Comparison of ENCODE assay signal across 9 cellular contexts in genomic region chr16:27322858-27323780, GRCh38. TPM values are rescaled to one million over a fixed set of nuclear protein-coding genes. Genes with fewer than 3 reads are reported as not detected.
DNase-seq lines count a peak whose midpoint lies in the region; ATAC-seq, FAIRE-seq and TF ChIP-seq lines count a peak whose summit lies in the region.
"Had no signal": no experiment of that assay in that cellular context is flagged by ENCODE, and none has a peak within 500 bp of the region (broad histone marks: within the 10 kb centered on the region; RNA-seq: fewer than 3 reads in every experiment).

No MANE protein-coding gene starts in this region.

- TF ChIP-seq CTCF in K562 (IDR thresholded peaks at IDR 0.05 in 2 of 3, conservative IDR thresholded peaks at IDR 0.05 in 1 of 3; ENCODE audit: insufficient read depth in 2 of 3, low read depth in 1 of 3, low read length in 3 of 3) (no peak), upper lobe of left lung (IDR thresholded peaks at IDR 0.05) (no peak), progenitor cell of endocrine pancreas (IDR thresholded peaks at IDR 0.05; ENCODE audit: unreplicated experiment) (no peak)

- in situ Hi-C loops in K562 (cut with MboI) = no loop called here

- no TSS peak for BruUV-seq in K562 (replicated peaks; lab: Mats Ljungman, UMichigan)

- H3K4ac ChIP-seq in mesenchymal stem cell (ENCODE audit: low read depth in 1 of 2, low read length in 2 of 2) = peak overlapping the region in 1 of 2 experiments; percentile 67

- intact Hi-C loops in K562 (cut with micrococcal nuclease) = no loop called here

- WGBS in K562 (ENCODE audit: insufficient coverage, low coverage, missing lambda C conversion rate) = 15% methylated on average over 9 of the region's 9 CpGs
- WGBS in mesenchymal stem cell = 91% methylated on average over 8 of the region's 9 CpGs
- 84 to 90% methylated on average over 9 of the region's 9 CpGs for WGBS in upper lobe of left lung, 2 donors

- no peak overlapping the region for H2BK5ac ChIP-seq in mesenchymal stem cell (ENCODE audit: low read depth, low read length, poor library complexity, severe bottlenecking)

- no peak for TF ChIP-seq POLR2A in K562 (conservative IDR thresholded peaks at IDR 0.05)
- TF ChIP-seq POLR2A in upper lobe of left lung (IDR thresholded peaks at IDR 0.05) = no peak

- peak overlapping the region; percentile 97 for H3K27ac Mint-ChIP-seq in activated naive CD4-positive, alpha-beta T cell treated with anti-CD3 and anti-CD28 coated beads, Interleukin-2, amount 50 U/mL, for 24 hours
- no peak overlapping the region for H3K27ac Mint-ChIP-seq in progenitor cell of endocrine pancreas
- H3K27ac Mint-ChIP-seq in stimulated activated memory B cell treated with anti-CD40 and anti-IgM and Interleukin-4, amounts not matched to agents 10 μg/mL and 1 μg/mL and 100 μg/mL, for 72 hours = no peak overlapping the region

- peaks cover 25% of the 10 kb centered on the region for H3K36me3 Mint-ChIP-seq in activated naive CD4-positive, alpha-beta T cell treated with anti-CD3 and anti-CD28 coated beads, Interleukin-2, amount 50 U/mL, for 24 hours
- no peaks in the 10 kb centered on the region for H3K36me3 Mint-ChIP-seq in progenitor cell of endocrine pancreas (ENCODE audit: insufficient read depth)
- H3K36me3 Mint-ChIP-seq in stimulated activated memory B cell treated with anti-CD40 and anti-IgM and Interleukin-4, amounts not matched to agents 10 μg/mL and 1 μg/mL and 100 μg/mL, for 72 hours = peaks cover 56% of the 10 kb centered on the region

- H3K9ac ChIP-seq in K562 (ENCODE audit: insufficient read depth in 1 of 2, low read depth in 2 of 2, low read length in 2 of 2) (no peak overlapping the region), mesenchymal stem cell (ENCODE audit: low read length) (no peak overlapping the region)

- H2BK120ac ChIP-seq in mesenchymal stem cell (ENCODE audit: low read depth, low read length) = no peak overlapping the region

- no peak for FAIRE-seq in K562 (lab: Jason Lieb, UNC)

- 0 out of 2 replicates have a peak, but pooled peaks cover 4% of the 10 kb centered on the region for H4K20me1 ChIP-seq in K562 (replicated peaks; ENCODE audit: control insufficient read depth, insufficient read depth, low read length)

- DNase-seq in activated naive CD4-positive, alpha-beta T cell treated with anti-CD3 and anti-CD28 coated beads, Interleukin-2, amount 50 U/mL, for 16 hours = no peak
- DNase-seq in K562 (ENCODE audit: extremely low read depth in 1 of 4, low spot score in 3 of 4) (no peak), mesenchymal stem cell (no peak), upper lobe of left lung (no peak), progenitor cell of endocrine pancreas (ENCODE audit: low spot score, unreplicated experiment) (no peak)
- DNase-seq: NCI-H524 treated with DMSO at 0.1 percent for 48 hours had no signal

- H3K4me3 Mint-ChIP-seq in activated naive CD4-positive, alpha-beta T cell treated with anti-CD3 and anti-CD28 coated beads, Interleukin-2, amount 50 U/mL, for 24 hours = peak overlapping the region; percentile 71
- H3K4me3 Mint-ChIP-seq in progenitor cell of endocrine pancreas (ENCODE audit: low read depth) = no peak overlapping the region
- H3K4me3 Mint-ChIP-seq in stimulated activated memory B cell treated with anti-CD40 and anti-IgM and Interleukin-4, amounts not matched to agents 10 μg/mL and 1 μg/mL and 100 μg/mL, for 72 hours = no peak overlapping the region

- TF ChIP-seq EP300 in K562 (IDR thresholded peaks at IDR 0.05; ENCODE audit: low read length) (no peak), upper lobe of left lung (IDR thresholded peaks at IDR 0.05) (no peak)

- no peak overlapping the region for H3K4me3 ChIP-seq in K562
- no peak overlapping the region for H3K4me3 ChIP-seq in mesenchymal stem cell (ENCODE audit: insufficient read depth in 1 of 2, low read depth in 1 of 2, low read length in 2 of 2)
- no peak overlapping the region for H3K4me3 ChIP-seq in upper lobe of left lung

- peak overlapping the region in 1 of 2 experiments; percentile 36 for H3K14ac ChIP-seq in mesenchymal stem cell (ENCODE audit: low read length in 2 of 2)

- H3K27ac ChIP-seq in K562 (ENCODE audit: extremely low read depth, low read depth, low read length) (no peak overlapping the region), mesenchymal stem cell (ENCODE audit: low read length, poor library complexity, severe bottlenecking) (no peak overlapping the region), upper lobe of left lung (peak overlapping the region; percentile 35 to 100 (median 96))

- H3K23ac ChIP-seq in mesenchymal stem cell (ENCODE audit: low read length in 2 of 2) = peak overlapping the region in 1 of 2 experiments; percentile 18

- H3K4me1 ChIP-seq in K562 (replicated peaks in 1 of 2; ENCODE audit: control insufficient read depth in 2 of 2, insufficient read depth in 2 of 2, low read length in 2 of 2) = no peaks in the 10 kb centered on the region
- H3K4me1 ChIP-seq in mesenchymal stem cell (ENCODE audit: control insufficient read depth, insufficient read depth, low read depth, low read length) = peaks cover 35% of the 10 kb centered on the region
- peaks cover 96 to 100% (median 98%) of the 10 kb centered on the region in 4 donors for H3K4me1 ChIP-seq in upper lobe of left lung

- H3K4me1 Mint-ChIP-seq in activated naive CD4-positive, alpha-beta T cell treated with anti-CD3 and anti-CD28 coated beads, Interleukin-2, amount 50 U/mL, for 24 hours = peaks cover 88% of the 10 kb centered on the region
- H3K4me1 Mint-ChIP-seq in progenitor cell of endocrine pancreas (ENCODE audit: low read depth) = peaks cover 12% of the 10 kb centered on the region
- peaks cover 82% of the 10 kb centered on the region for H3K4me1 Mint-ChIP-seq in stimulated activated memory B cell treated with anti-CD40 and anti-IgM and Interleukin-4, amounts not matched to agents 10 μg/mL and 1 μg/mL and 100 μg/mL, for 72 hours

- H3K27me3 Mint-ChIP-seq in activated naive CD4-positive, alpha-beta T cell treated with anti-CD3 and anti-CD28 coated beads, Interleukin-2, amount 50 U/mL, for 24 hours = no peaks in the 10 kb centered on the region
- H3K27me3 Mint-ChIP-seq in progenitor cell of endocrine pancreas = no peaks in the 10 kb centered on the region
- H3K27me3 Mint-ChIP-seq in stimulated activated memory B cell treated with anti-CD40 and anti-IgM and Interleukin-4, amounts not matched to agents 10 μg/mL and 1 μg/mL and 100 μg/mL, for 72 hours = no peaks in the 10 kb centered on the region

- no peak for TF ChIP-seq RAD21 in K562 (CRISPR knock-in tag; conservative IDR thresholded peaks at IDR 0.05 in 1 of 2, IDR thresholded peaks at IDR 0.05 in 1 of 2)

- POLR2A ChIA-PET in K562 (lab: Yijun Ruan, JAX) = interaction anchor here (0.8 to 2.8 kb wide), 2 partner anchors 17 to 18 kb away, joined by 4 to 18 read pairs; no protein-coding TSS in a partner anchor

- H2AFZ ChIP-seq in K562 (ENCODE audit: low read depth, low read length) (no peak overlapping the region), mesenchymal stem cell (ENCODE audit: low read depth, low read length) (no peak overlapping the region)

- no peaks in the 10 kb centered on the region for H3K9me1 ChIP-seq in K562 (ENCODE audit: control insufficient read depth, insufficient read depth, low read length)

- CTCF ChIA-PET in K562 (lab: Yijun Ruan, JAX; ENCODE audit: low intra/inter-chr PET ratio) = interaction anchor here (0.6 kb wide), 1 partner anchor 236 kb away, joined by 3 read pairs; no protein-coding TSS in a partner anchor

- H3K79me1 ChIP-seq in mesenchymal stem cell (replicated peaks; ENCODE audit: low read length, poor library complexity, severe bottlenecking) = peaks cover 7% of the 10 kb centered on the region

- H3K9me3 ChIP-seq in K562 (replicated peaks; ENCODE audit: control insufficient read depth, insufficient read depth, low read depth, low read length) (no peaks in the 10 kb centered on the region), mesenchymal stem cell (ENCODE audit: control insufficient read depth, low read length) (no peaks in the 10 kb centered on the region), upper lobe of left lung (no peaks in the 10 kb centered on the region)

- H3K4me2 ChIP-seq in K562 (ENCODE audit: insufficient read depth, low read length) (no peak overlapping the region), mesenchymal stem cell (ENCODE audit: low read length, poor library complexity, severe bottlenecking) (no peak overlapping the region)

- peak overlapping the region; percentile 95 for H2AK5ac ChIP-seq in mesenchymal stem cell (ENCODE audit: low read length, severe bottlenecking)

- H3K27me3 ChIP-seq in K562 (ENCODE audit: control insufficient read depth in 2 of 2, insufficient read depth in 2 of 2, low read length in 2 of 2) (peaks cover 0 to 12% of the 10 kb centered on the region in 2 experiments; a peak in 2 of 5 replicates), mesenchymal stem cell (ENCODE audit: control insufficient read depth in 1 of 2, insufficient read depth in 1 of 2, low read length in 2 of 2) (no peaks in the 10 kb centered on the region), upper lobe of left lung (no peaks in the 10 kb centered on the region)

- no peaks in the 10 kb centered on the region for H3K36me3 ChIP-seq in K562 (ENCODE audit: control insufficient read depth, insufficient read depth, low read length)
- peaks cover 13 to 15% of the 10 kb centered on the region in 2 experiments for H3K36me3 ChIP-seq in mesenchymal stem cell (ENCODE audit: control insufficient read depth in 1 of 2, insufficient read depth in 2 of 2, low read depth in 1 of 2, low read length in 2 of 2)
- peaks cover 0 to 31% (median 0%) of the 10 kb centered on the region in 4 donors for H3K36me3 ChIP-seq in upper lobe of left lung

- H4K91ac ChIP-seq in mesenchymal stem cell (ENCODE audit: low read length) = peak overlapping the region; percentile 1

- H4K8ac ChIP-seq in mesenchymal stem cell (ENCODE audit: low read length) = peak overlapping the region; percentile 66

- peak overlapping the region in 1 of 2 experiments; percentile 42 for H3K18ac ChIP-seq in mesenchymal stem cell (ENCODE audit: low read depth in 1 of 2, low read length in 2 of 2)

- H3K79me2 ChIP-seq in K562 (ENCODE audit: control insufficient read depth, insufficient read depth, low read length) = no peaks in the 10 kb centered on the region

- no peaks in the 10 kb centered on the region for H3K9me3 Mint-ChIP-seq in activated naive CD4-positive, alpha-beta T cell treated with anti-CD3 and anti-CD28 coated beads, Interleukin-2, amount 50 U/mL, for 24 hours
- no peaks in the 10 kb centered on the region for H3K9me3 Mint-ChIP-seq in progenitor cell of endocrine pancreas (ENCODE audit: low read depth)
- H3K9me3 Mint-ChIP-seq in stimulated activated memory B cell treated with anti-CD40 and anti-IgM and Interleukin-4, amounts not matched to agents 10 μg/mL and 1 μg/mL and 100 μg/mL, for 72 hours = no peaks in the 10 kb centered on the region

- ATAC-seq in K562 (no peak), upper lobe of left lung (ENCODE audit: low FRiP score in 2 of 2) (no peak), HG03565 (IDR thresholded peaks at IDR 0.05; ENCODE audit: unreplicated experiment) (no peak)
- ATAC-seq in stimulated activated memory B cell treated with anti-CD40 and anti-IgM and Interleukin-4, amounts not matched to agents 10 μg/mL and 1 μg/mL and 100 μg/mL, for 72 hours = no peak

- H2BK15ac ChIP-seq in mesenchymal stem cell (ENCODE audit: low read depth, poor library complexity, severe bottlenecking) = no peak overlapping the region

- H2BK12ac ChIP-seq in mesenchymal stem cell (ENCODE audit: low read length in 2 of 2) = peak overlapping the region in 1 of 2 experiments; percentile 62

RNA-seq across cellular contexts. Expression of gene IL4R, which starts 9.3 kb away (rescaled TPM):
- total RNA-seq in K562 (2011; cell fraction: chromatin; rRNA removed; ENCODE audit: low replicate concordance) = 7.2 and 21.7 TPM in 2 replicates
- 11.1 and 17.7 TPM in 2 replicates for total RNA-seq in K562 (2011; cell fraction: nucleolus; rRNA removed)
- total RNA-seq in K562 (2011; cell fraction: nucleoplasm; rRNA removed) = 10.4 and 11.7 TPM in 2 replicates
- total RNA-seq in K562 (2014; rRNA removed) = 3.3 and 3.5 TPM in 2 replicates
- 1.9 and 2.4 TPM in 2 replicates for total RNA-seq in K562 (2014; rRNA removed; fragmentation: Illumina TruSeq; extraction: Trizol)
- 3.3 and 3.8 TPM in 2 replicates for total RNA-seq in K562 (2015; rRNA removed; fragmentation: Illumina TruSeq; extraction: Trizol)
- total RNA-seq in K562 (2021) = 5.2 and 5.5 TPM in 2 replicates
- 5.8 and 6.2 TPM in 2 replicates for polyA plus RNA-seq in K562 (2011; rRNA removed)
- polyA plus RNA-seq in K562 (2011; cell fraction: cytosol; rRNA removed) = 6.4 and 8.7 TPM in 2 replicates
- polyA plus RNA-seq in K562 (2011; cell fraction: nucleus; rRNA removed) = 5.5 and 7.6 TPM in 2 replicates
- 4.9 and 5.9 TPM in 2 replicates for polyA plus RNA-seq in K562 (2012)
- 3.9 and 4.1 TPM in 2 replicates for polyA plus RNA-seq in K562 (2014; fragmentation: Illumina TruSeq; extraction: Trizol)
- polyA plus RNA-seq in K562 (2014; fragmentation: Nextera tagmentation; extraction: Ambion mirVana) = under 1 TPM; 0.17 to 0.38 TPM
- 3.0 and 3.3 TPM in 2 replicates for polyA plus RNA-seq in K562 (2014; rRNA removed)
- polyA minus RNA-seq in K562 (2011; rRNA and poly(A)+ RNA removed) = 5.1 and 6.8 TPM in 2 replicates
- 3.2 and 7.3 TPM in 2 replicates for polyA minus RNA-seq in K562 (2011; cell fraction: cytosol; rRNA and poly(A)+ RNA removed)
- polyA minus RNA-seq in K562 (2011; cell fraction: nucleus; rRNA and poly(A)+ RNA removed) = 6.9 and 9.8 TPM in 2 replicates
- polyA plus RNA-seq in mesenchymal stem cell (2013, experiment 1 of 2) = 79.3 TPM
- polyA plus RNA-seq in mesenchymal stem cell (2013, experiment 2 of 2) = 85.4 TPM
- total RNA-seq in upper lobe of left lung = 100 to 1,000 TPM in 5 of 6 donors, 10 to 100 TPM in 1; 87.0 to 202 (median 153) TPM
- 23.4 and 23.6 TPM in 2 replicates for total RNA-seq in progenitor cell of endocrine pancreas

RNA-seq across cellular contexts. Expression of gene NSMCE1, which starts 54.5 kb away (rescaled TPM):
- total RNA-seq in K562 (2011; cell fraction: chromatin; rRNA removed; ENCODE audit: low replicate concordance) = 22.3 and 37.0 TPM in 2 replicates
- total RNA-seq in K562 (2011; cell fraction: nucleolus; rRNA removed) = 23.3 and 23.8 TPM in 2 replicates
- total RNA-seq in K562 (2011; cell fraction: nucleoplasm; rRNA removed) = 19.3 and 24.7 TPM in 2 replicates
- total RNA-seq in K562 (2014; rRNA removed) (61.5 and 69.8 TPM in 2 replicates), K562 (2014; rRNA removed; fragmentation: Illumina TruSeq; extraction: Trizol) (50.6 and 57.1 TPM in 2 replicates), K562 (2015; rRNA removed; fragmentation: Illumina TruSeq; extraction: Trizol) (50.6 and 56.0 TPM in 2 replicates), K562 (2021) (59.5 and 68.2 TPM in 2 replicates), upper lobe of left lung (10 to 100 TPM; 14.7 to 50.6 (median 31.0) TPM), progenitor cell of endocrine pancreas (26.2 and 27.1 TPM in 2 replicates)
- polyA plus RNA-seq in K562 (2011; rRNA removed) (48.6 and 52.1 TPM in 2 replicates), K562 (2014; fragmentation: Illumina TruSeq; extraction: Trizol) (77.9 and 79.2 TPM in 2 replicates), K562 (2014; fragmentation: Nextera tagmentation; extraction: Ambion mirVana) (100 to 1,000 TPM; 154 to 163 TPM), K562 (2014; rRNA removed) (61.6 and 63.5 TPM in 2 replicates)
- polyA plus RNA-seq in K562 (2011; cell fraction: cytosol; rRNA removed) = 38.3 and 39.1 TPM in 2 replicates
- polyA plus RNA-seq in K562 (2011; cell fraction: nucleus; rRNA removed) = 18.3 and 19.4 TPM in 2 replicates
- 99.9 and 101 TPM in 2 replicates for polyA plus RNA-seq in K562 (2012)
- 39.9 and 49.7 TPM in 2 replicates for polyA minus RNA-seq in K562 (2011; rRNA and poly(A)+ RNA removed)
- polyA minus RNA-seq in K562 (2011; cell fraction: cytosol; rRNA and poly(A)+ RNA removed) = 17.9 and 18.6 TPM in 2 replicates
- 7.3 and 15.7 TPM in 2 replicates for polyA minus RNA-seq in K562 (2011; cell fraction: nucleus; rRNA and poly(A)+ RNA removed)
- 52.8 TPM for polyA plus RNA-seq in mesenchymal stem cell (2013, experiment 1 of 2)
- 54.6 TPM for polyA plus RNA-seq in mesenchymal stem cell (2013, experiment 2 of 2)

Comparison
In these comparisons a context has a peak if more than half of its experiments do, and no peak if none do; other contexts are left out.
1. H3K27ac ChIP-seq: peak in upper lobe of left lung (4 of 4); none in K562 (single experiment) and mesenchymal stem cell (single experiment).